In genomic region chr6:136958168-136958567, GRCh38 we compare ENCODE assay signal across 18 cellular contexts. TPM values are rescaled to one million over a fixed set of nuclear protein-coding genes. Genes with fewer than 3 reads are reported as not detected.
DNase-seq lines count a peak whose midpoint lies in the region; ATAC-seq, FAIRE-seq and TF ChIP-seq lines count a peak whose summit lies in the region.
"Had no signal": no experiment of that assay in that cellular context is flagged by ENCODE, and none has a peak within 500 bp of the region (broad histone marks: within the 10 kb centered on the region; RNA-seq: fewer than 3 reads in every experiment).

No MANE protein-coding gene starts in this region.

- H3K23ac ChIP-seq in H1 (ENCODE audit: insufficient read length) (no peak overlapping the region), mesendoderm (ENCODE audit: low read length) (no peak overlapping the region)

- H2BK15ac ChIP-seq in H1 (ENCODE audit: low read length), result no peak overlapping the region
- H2BK15ac ChIP-seq in mesendoderm (replicated peaks; ENCODE audit: low read depth), result no peak overlapping the region

- H3K4me3 ChIP-seq in H1 (ENCODE audit: extremely low read depth in 1 of 4, insufficient read depth in 2 of 4, low read depth in 3 of 4, low read length in 4 of 4), result no peak overlapping the region
- H3K4me3 ChIP-seq in mesendoderm (ENCODE audit: low read length), result no peak overlapping the region
- no peak overlapping the region for H3K4me3 ChIP-seq in pancreas
- H3K4me3 ChIP-seq: BLaER1, GM23248 had no signal

- H2BK20ac ChIP-seq in H1 (ENCODE audit: low read length), result no peak overlapping the region

- FAIRE-seq in H1 (lab: Jason Lieb, UNC) (no peak), pancreas (lab: Jason Lieb, UNC) (no peak)

- H2BK120ac ChIP-seq in H1 (replicated peaks; ENCODE audit: low read depth, low read length) (peak overlapping the region; percentile 47), mesendoderm (ENCODE audit: low read depth, low read length) (no peak overlapping the region)

- H3K27ac ChIP-seq in H1 (ENCODE audit: low read depth, low read length) (no peak overlapping the region), mesendoderm (ENCODE audit: low read depth, low read length) (no peak overlapping the region), pancreas (no peak overlapping the region)
- H3K27ac ChIP-seq: BLaER1, GM23248 had no signal

- peak overlapping the region; percentile 13; the same call in 1 of the 2 replicates for H2BK12ac ChIP-seq in H1 (ENCODE audit: low read depth, low read length)

- TF ChIP-seq CTCF in H1 (IDR thresholded peaks at IDR 0.05; ENCODE audit: control extremely low read depth in 1 of 3, insufficient read depth in 1 of 3, low read depth in 1 of 3, low read length in 3 of 3) (no peak), pancreas (IDR thresholded peaks at IDR 0.05) (no peak)
- TF ChIP-seq CTCF in activated CD8-positive, alpha-beta T cell treated with anti-CD3 and anti-CD28 coated beads for 36 hours (IDR thresholded peaks at IDR 0.05), result no peak

- H3K4me1 Mint-ChIP-seq in activated CD8-positive, alpha-beta T cell treated with anti-CD3 and anti-CD28 coated beads for 36 hours (ENCODE audit: low read depth), result peaks cover 7% of the 10 kb centered on the region

- H3K27ac Mint-ChIP-seq in activated CD8-positive, alpha-beta T cell treated with anti-CD3 and anti-CD28 coated beads for 36 hours, result no peak overlapping the region
- H3K27ac Mint-ChIP-seq: CD8-positive, alpha-beta memory T cell; HFFc6; IgD-negative memory B cell had no signal

- H3K36me3 ChIP-seq in H1 (ENCODE audit: control insufficient read depth in 2 of 4, insufficient read depth in 4 of 4, low read length in 3 of 4) (no peaks in the 10 kb centered on the region), mesendoderm (ENCODE audit: control insufficient read depth, insufficient read depth, low read length) (no peaks in the 10 kb centered on the region), pancreas (no peaks in the 10 kb centered on the region)
- H3K36me3 ChIP-seq: BLaER1 had no signal

- no peak overlapping the region for H3K14ac ChIP-seq in H1 (ENCODE audit: insufficient read length)

- no peaks in the 10 kb centered on the region for H4K20me1 ChIP-seq in H1 (replicated peaks in 1 of 2; ENCODE audit: control insufficient read depth in 1 of 2, insufficient read depth in 2 of 2, low read length in 2 of 2)
- H4K20me1 ChIP-seq: BLaER1 had no signal

- H3K79me2 ChIP-seq in H1 (ENCODE audit: control insufficient read depth in 1 of 2, insufficient read depth in 2 of 2, low read length in 2 of 2) (no peaks in the 10 kb centered on the region), mesendoderm (ENCODE audit: control insufficient read depth, insufficient read depth, low read length) (no peaks in the 10 kb centered on the region)

- H2AK5ac ChIP-seq in H1 (ENCODE audit: low read depth, low read length) (no peak overlapping the region), mesendoderm (ENCODE audit: low read length) (no peak overlapping the region)

- 61% methylated on average over 5 of the region's 5 CpGs; no CpG with 5 or more reads in 1 of the 2 experiments for WGBS in H1 (ENCODE audit: extremely low coverage in 1 of 2, insufficient coverage in 1 of 2, insufficient read length in 1 of 2, insufficient replicate concordance in 2 of 2, low coverage in 1 of 2, low lambda C conversion rate in 2 of 2, missing lambda C conversion rate in 1 of 2), 2 experiments
- WGBS in mesendoderm (ENCODE audit: extremely low coverage, insufficient coverage, low lambda C conversion rate), result no CpG with 5 or more reads among the region's 5 CpGs
- 90 to 98% methylated on average over 5 of the region's 5 CpGs for WGBS in pancreas, 2 donors

- H3K9me3 ChIP-seq in H1 (ENCODE audit: insufficient read depth in 2 of 2, low read depth in 1 of 2, low read length in 1 of 2) (no peaks in the 10 kb centered on the region), pancreas (no peaks in the 10 kb centered on the region)
- H3K9me3 ChIP-seq: BLaER1, Caco-2 had no signal

- H3K4ac ChIP-seq in H1 (replicated peaks; ENCODE audit: insufficient read length, low read depth, low read length) (peak overlapping the region; percentile 24), mesendoderm (ENCODE audit: low read depth, low read length) (no peak overlapping the region)

- H4K91ac ChIP-seq in H1 (replicated peaks; ENCODE audit: insufficient read length, low read length), result peak overlapping the region; percentile 72

- no peaks in the 10 kb centered on the region for H3K27me3 ChIP-seq in H1 (replicated peaks in 1 of 4; ENCODE audit: control insufficient read depth in 3 of 4, extremely low read depth in 1 of 4, insufficient read depth in 3 of 4, low read length in 3 of 4)
- H3K27me3 ChIP-seq in mesendoderm (ENCODE audit: insufficient read depth, low read length, poor library complexity), result no peaks in the 10 kb centered on the region
- no peaks in the 10 kb centered on the region for H3K27me3 ChIP-seq in pancreas
- H3K27me3 ChIP-seq: BLaER1 had no signal

- H3K4me1 ChIP-seq in H1 (replicated peaks in 1 of 4; ENCODE audit: control insufficient read depth in 3 of 4, insufficient read depth in 4 of 4, low read length in 3 of 4) (peaks cover 0 to 33% (median 16%) of the 10 kb centered on the region in 4 experiments; a peak in 6 of 7 replicates), mesendoderm (ENCODE audit: control insufficient read depth, low read depth, low read length) (peaks cover 7% of the 10 kb centered on the region), pancreas (no peaks in the 10 kb centered on the region)

- intact Hi-C loops in activated CD8-positive, alpha-beta T cell treated with anti-CD3 and anti-CD28 coated beads for 36 hours (cut with micrococcal nuclease), result no loop called here
- intact Hi-C loops in pancreas (cut with DNase I), result no loop called here

- no peak overlapping the region for H4K8ac ChIP-seq in H1 (ENCODE audit: extremely low read depth, insufficient read depth, low read length)
- H4K8ac ChIP-seq in mesendoderm (ENCODE audit: low read depth, low read length), result no peak overlapping the region

- CTCF ChIA-PET in H1 (lab: Charles Lee; ENCODE audit: partially characterized antibody), result interaction anchor here (0.7 to 5.1 kb wide), 6 partner anchors 9 to 136 kb away, joined by 3 to 41 read pairs (median 4); no protein-coding TSS in a partner anchor
- CTCF ChIA-PET in activated CD8-positive, alpha-beta T cell treated with anti-CD3 and anti-CD28 coated beads for 36 hours (lab: Charles Lee), result interaction anchor here (1.1 kb wide), 1 partner anchor 13 kb away, joined by 3 read pairs; no protein-coding TSS in a partner anchor

- no peak for TF ChIP-seq RAD21 in H1 (IDR thresholded peaks at IDR 0.05 in 1 of 2, conservative IDR thresholded peaks at IDR 0.05 in 1 of 2; ENCODE audit: low read depth in 2 of 2, low read length in 2 of 2)

- H3K4me2 ChIP-seq in H1 (ENCODE audit: insufficient read depth in 1 of 2, low read depth in 2 of 2, low read length in 2 of 2) (peak overlapping the region in 1 of 2 experiments; percentile 20; a peak in 1 of 4 replicates), mesendoderm (ENCODE audit: low read length) (no peak overlapping the region)

- H3K9me3 Mint-ChIP-seq in activated CD8-positive, alpha-beta T cell treated with anti-CD3 and anti-CD28 coated beads for 36 hours, result no peaks in the 10 kb centered on the region
- H3K9me3 Mint-ChIP-seq: CD8-positive, alpha-beta memory T cell; HFFc6; IgD-negative memory B cell had no signal

- peak overlapping the region; percentile 78; the same call in 1 of the 2 replicates for H2BK5ac ChIP-seq in H1 (ENCODE audit: low read depth, low read length)
- H2BK5ac ChIP-seq in mesendoderm (ENCODE audit: low read length), result no peak overlapping the region

- H3K79me1 ChIP-seq in H1 (ENCODE audit: low read depth, low read length) (no peaks in the 10 kb centered on the region), mesendoderm (ENCODE audit: low read length) (no peaks in the 10 kb centered on the region)

- H2AFZ ChIP-seq in H1 (ENCODE audit: low read length), result no peak overlapping the region
- H2AFZ ChIP-seq: GM23248 had no signal

- POLR2A ChIA-PET in H1 (lab: Charles Lee; ENCODE audit: partially characterized antibody), result interaction anchor here (0.5 to 4.6 kb wide), 8 partner anchors 9 to 668 kb away, joined by 3 to 26 read pairs (median 4); partner anchors contain the start of genes BCLAF1 and SLC35D3
- POLR2A ChIA-PET in activated CD8-positive, alpha-beta T cell treated with anti-CD3 and anti-CD28 coated beads for 36 hours (lab: Charles Lee), result no interaction called here

- no peaks in the 10 kb centered on the region for H3K36me3 Mint-ChIP-seq in activated CD8-positive, alpha-beta T cell treated with anti-CD3 and anti-CD28 coated beads for 36 hours (ENCODE audit: low read depth)
- H3K36me3 Mint-ChIP-seq: CD8-positive, alpha-beta memory T cell had no signal

- H3K56ac ChIP-seq in H1 (replicated peaks; ENCODE audit: insufficient read length, low read depth, low read length) (no peak overlapping the region), mesendoderm (ENCODE audit: low read length) (peak overlapping the region; percentile 3)

- H3K4me3 Mint-ChIP-seq in activated CD8-positive, alpha-beta T cell treated with anti-CD3 and anti-CD28 coated beads for 36 hours, result no peak overlapping the region
- H3K4me3 Mint-ChIP-seq: CD8-positive, alpha-beta memory T cell; HFFc6; IgD-negative memory B cell had no signal

- TF ChIP-seq EP300 in H1 (IDR thresholded peaks at IDR 0.05; ENCODE audit: borderline replicate concordance in 1 of 2, low read depth in 2 of 2, low read length in 2 of 2), result no peak

- DNase-seq in NCI-H82 (lab: John Stamatoyannopoulos, UW) (peak; percentile 23), NCI-H82 treated with DMSO at 0.1 percent for 48 hours (lab: John Stamatoyannopoulos, UW; ENCODE audit: unreplicated experiment) (no peak), NCI-H146 (lab: John Stamatoyannopoulos, UW) (peak; percentile 84), H1 (ENCODE audit: low read depth in 1 of 2, low spot score in 2 of 2) (no peak), mesendoderm (no peak), pancreas (no peak)
- DNase-seq in activated CD8-positive, alpha-beta T cell treated with anti-CD3 and anti-CD28 coated beads for 36 hours, result no peak
- DNase-seq: 8988T; AML-193; Caco-2; CD8-positive, alpha-beta memory T cell; GM23248; HCEC 1CT; HFFc6 had no signal

- H4K5ac ChIP-seq in H1 (ENCODE audit: insufficient read length, low read depth, low read length), result no peak overlapping the region
- no peak overlapping the region for H4K5ac ChIP-seq in mesendoderm (ENCODE audit: low read length)

- peaks cover 4% of the 10 kb centered on the region for H3K27me3 Mint-ChIP-seq in activated CD8-positive, alpha-beta T cell treated with anti-CD3 and anti-CD28 coated beads for 36 hours

- TF ChIP-seq POLR2A in H1 (IDR thresholded peaks at IDR 0.05; ENCODE audit: control extremely low read depth in 1 of 2, low read depth in 2 of 2, low read length in 2 of 2), result no peak

- ATAC-seq in activated CD8-positive, alpha-beta T cell treated with anti-CD3 and anti-CD28 coated beads for 36 hours, result no peak
- ATAC-seq in pancreas (no peak), GM21423 (IDR thresholded peaks at IDR 0.05; ENCODE audit: unreplicated experiment) (no peak)

- H3K9ac ChIP-seq in H1 (replicated peaks in 1 of 4; ENCODE audit: extremely low read depth in 1 of 4, low read depth in 3 of 4, low read length in 3 of 4), result no peak overlapping the region; a peak in 1 of 7 replicates
- H3K9ac ChIP-seq in mesendoderm (ENCODE audit: low read length), result no peak overlapping the region
- H3K9ac ChIP-seq: BLaER1, GM23248 had no signal

- peak overlapping the region; percentile 81; the same call in 1 of the 2 replicates for H3K18ac ChIP-seq in H1 (ENCODE audit: extremely low read depth, low read length)
- peak overlapping the region; percentile 86 for H3K18ac ChIP-seq in mesendoderm (ENCODE audit: low read length)

- H3K23me2 ChIP-seq in H1 (ENCODE audit: low read depth, low read length), result no peaks in the 10 kb centered on the region

RNA-seq across cellular contexts. Expression of gene SLC35D3, which starts 36.1 kb away (rescaled TPM):
- 0.39 and 0.57 TPM in 2 replicates for total RNA-seq in H1 (2021; fragmentation: NEBNext Ultra II Directional; extraction: Animal tissue kit (Norgen Biotek cat#: 25700))
- polyA plus RNA-seq in H1 (2011; rRNA removed) (0.27 and 0.74 TPM in 2 replicates), pancreas (1 to 10 TPM in 1 of 2 donors, under 1 TPM in 1; 0.91 to 5.9 TPM)
- 0.48 TPM for polyA plus RNA-seq in H1 (2011; cell fraction: cytosol; rRNA removed)
- polyA plus RNA-seq in H1 (2011; cell fraction: nucleus; rRNA removed), result 0.51 TPM
- polyA plus RNA-seq in H1 (2012, experiment 1 of 2), result 0.14 to 0.37 TPM (median 0.30 TPM) in 4 replicates
- 0.21 TPM for polyA plus RNA-seq in H1 (2012, experiment 2 of 2)
- polyA plus RNA-seq in H1 (2013, experiment 1 of 2), result 1.0 TPM
- polyA plus RNA-seq in H1 (2013, experiment 2 of 2), result 1.2 TPM
- polyA minus RNA-seq in H1 (2011; rRNA and poly(A)+ RNA removed), result 0.09 and 0.20 TPM in 2 replicates
- not detected for polyA minus RNA-seq in H1 (2011; cell fraction: cytosol; rRNA and poly(A)+ RNA removed)
- 0.30 TPM for polyA minus RNA-seq in H1 (2011; cell fraction: nucleus; rRNA and poly(A)+ RNA removed)
- polyA plus RNA-seq in mesendoderm (2013, experiment 1 of 2), result 0.13 TPM
- polyA plus RNA-seq in mesendoderm (2013, experiment 2 of 2), result 0.11 TPM
- not detected for total RNA-seq in activated CD8-positive, alpha-beta T cell treated with anti-CD3 and anti-CD28 coated beads for 36 hours
- under 1 TPM in 5 of 6 donors, not detected in 1; 0.14 to 0.90 (median 0.31) TPM for total RNA-seq in pancreas
- total RNA-seq: CD8-positive, alpha-beta memory T cell; Daoy; GM23248; HFFc6 had no signal
- polyA plus RNA-seq: CD8-positive, alpha-beta memory T cell; GM23248; IgD-negative memory B cell had no signal

Comparison
In these comparisons a context has a peak if more than half of its experiments do, and no peak if none do; other contexts are left out.
1. DNase-seq: peak in NCI-H82 (single experiment) and NCI-H146 (single experiment); none in NCI-H82 treated with DMSO at 0.1 percent for 48 hours (single experiment), H1 (0 of 2), mesendoderm (single experiment), activated CD8-positive, alpha-beta T cell treated with anti-CD3 and anti-CD28 coated beads for 36 hours (single experiment) and pancreas (0 of 6).